Comparison of ENCODE assay signal across 2 cellular contexts in genomic region chr1:233586301-233586700, GRCh38.
TF ChIP-seq lines count a peak whose summit lies in the region.

No MANE protein-coding gene starts in this region.

TF ChIP-seq in GM12878, 131 proteins besides CTCF, POLR2A, EP300 and RAD21:
- TF ChIP-seq, protein P1, sequence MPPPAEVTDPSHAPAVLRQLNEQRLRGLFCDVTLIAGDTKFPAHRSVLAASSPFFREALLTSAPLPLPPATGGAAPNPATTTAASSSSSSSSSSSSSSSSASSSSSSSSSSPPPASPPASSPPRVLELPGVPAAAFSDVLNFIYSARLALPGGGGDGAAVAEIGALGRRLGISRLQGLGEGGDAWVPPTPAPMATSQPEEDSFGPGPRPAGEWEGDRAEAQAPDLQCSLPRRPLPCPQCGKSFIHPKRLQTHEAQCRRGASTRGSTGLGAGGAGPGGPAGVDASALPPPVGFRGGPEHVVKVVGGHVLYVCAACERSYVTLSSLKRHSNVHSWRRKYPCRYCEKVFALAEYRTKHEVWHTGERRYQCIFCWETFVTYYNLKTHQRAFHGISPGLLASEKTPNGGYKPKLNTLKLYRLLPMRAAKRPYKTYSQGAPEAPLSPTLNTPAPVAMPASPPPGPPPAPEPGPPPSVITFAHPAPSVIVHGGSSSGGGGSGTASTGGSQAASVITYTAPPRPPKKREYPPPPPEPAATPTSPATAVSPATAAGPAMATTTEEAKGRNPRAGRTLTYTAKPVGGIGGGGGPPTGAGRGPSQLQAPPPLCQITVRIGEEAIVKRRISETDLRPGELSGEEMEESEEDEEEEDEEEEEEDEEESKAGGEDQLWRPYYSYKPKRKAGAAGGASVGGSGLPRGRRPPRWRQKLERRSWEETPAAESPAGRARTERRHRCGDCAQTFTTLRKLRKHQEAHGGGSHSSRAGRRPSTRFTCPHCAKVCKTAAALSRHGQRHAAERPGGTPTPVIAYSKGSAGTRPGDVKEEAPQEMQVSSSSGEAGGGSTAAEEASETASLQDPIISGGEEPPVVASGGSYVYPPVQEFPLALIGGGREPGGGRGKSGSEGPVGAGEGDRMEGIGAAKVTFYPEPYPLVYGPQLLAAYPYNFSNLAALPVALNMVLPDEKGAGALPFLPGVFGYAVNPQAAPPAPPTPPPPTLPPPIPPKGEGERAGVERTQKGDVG (CRISPR knock-in tag; IDR thresholded peaks at IDR 0.05): no peak
- TF ChIP-seq ZNF217 (IDR thresholded peaks at IDR 0.05) (peak; percentile 44; the same call in 1 of the 2 replicates), SUPT20H (IDR thresholded peaks at IDR 0.05; ENCODE audit: borderline replicate concordance, control insufficient read depth, low read depth, low read length) (no peak)
TF ChIP-seq in GM12878: peak in this region for 1.

TF ChIP-seq in H1, 55 proteins besides CTCF, POLR2A, EP300 and RAD21:
- no peak for TF ChIP-seq JUN (IDR thresholded peaks at IDR 0.05; ENCODE audit: low read depth, low read length)
- 0 out of 2 replicates have a peak, but pooled peaks have one; percentile 59 for TF ChIP-seq KDM1A (IDR thresholded peaks at IDR 0.05; ENCODE audit: borderline replicate concordance, low read length)
